In the genomic region with DNA sequence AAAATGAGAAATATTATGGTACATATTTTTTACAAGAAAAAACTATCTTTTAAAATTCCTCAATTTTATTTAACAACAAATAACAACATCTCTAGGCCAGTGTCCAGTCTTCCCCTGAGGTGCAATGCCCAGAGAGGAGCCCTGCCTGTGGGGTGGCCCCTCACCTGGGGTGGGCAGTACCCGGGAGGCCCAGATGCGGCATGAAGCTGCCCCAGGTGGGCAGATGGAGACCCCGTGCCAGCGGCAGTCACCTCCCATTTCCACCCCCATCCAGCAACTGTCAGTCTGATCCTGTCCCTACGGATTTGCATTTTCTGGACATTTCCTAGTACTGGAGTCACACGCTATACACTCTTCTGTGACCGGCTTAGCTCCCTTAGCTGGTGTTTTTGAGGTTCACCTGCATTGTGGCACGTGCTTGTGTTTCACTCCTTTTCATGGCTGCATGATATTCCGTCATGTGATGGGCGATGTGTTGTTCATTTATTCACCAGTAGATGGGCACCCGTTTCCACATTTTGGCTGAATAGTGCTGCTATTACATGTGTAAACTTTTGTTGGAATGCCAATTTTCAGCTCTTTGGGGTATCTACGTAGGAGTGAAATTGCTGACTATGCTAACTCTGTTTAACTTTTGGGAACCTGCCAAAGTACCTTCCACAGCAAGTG, we compare ENCODE assay signal across 16 cellular contexts. TPM values are rescaled to one million over a fixed set of nuclear protein-coding genes. Genes with fewer than 3 reads are reported as not detected.
DNase-seq lines count a peak whose midpoint lies in the region; ATAC-seq, FAIRE-seq and TF ChIP-seq lines count a peak whose summit lies in the region.
"Had no signal": no experiment of that assay in that cellular context is flagged by ENCODE, and none has a peak within 500 bp of the region (broad histone marks: within the 10 kb centered on the region; RNA-seq: fewer than 3 reads in every experiment).

No MANE protein-coding gene starts in this region.

- H3K4me3 ChIP-seq in kidney (ENCODE audit: low read length in 2 of 2), result no peak overlapping the region
- H3K4me3 ChIP-seq: sigmoid colon, tibial nerve had no signal

- H3K4me1 ChIP-seq in H9 (ENCODE audit: insufficient read depth, low read length) (no peaks in the 10 kb centered on the region), kidney (ENCODE audit: control insufficient read depth in 1 of 2, insufficient read depth in 1 of 2, low read depth in 1 of 2, low read length in 2 of 2) (no peaks in the 10 kb centered on the region)
- H3K4me1 ChIP-seq: sigmoid colon, tibial nerve had no signal

- no peaks in the 10 kb centered on the region for H3K23me2 ChIP-seq in H9 (ENCODE audit: insufficient read length, low read depth, low read length, poor library complexity, severe bottlenecking)

- no peak overlapping the region for H2BK20ac ChIP-seq in H9 (ENCODE audit: low read depth, low read length, poor library complexity, severe bottlenecking)

- intact Hi-C loops in CD4-positive, alpha-beta T cell (cut with DNase I, micrococcal nuclease), result loop anchor here in 1 of 2 experiments (1.0 kb wide), 1 partner anchor 74 kb away; no protein-coding TSS in a partner anchor
- intact Hi-C loops in kidney (cut with DNase I), result no loop called here

- no peak overlapping the region for H2AK5ac ChIP-seq in H9 (ENCODE audit: insufficient read length, low read length)

- no peak overlapping the region for H4K91ac ChIP-seq in H9 (ENCODE audit: insufficient read length, low read depth, low read length)

- H3K4ac ChIP-seq in H9 (ENCODE audit: low read depth, low read length), result no peak overlapping the region

- no peak overlapping the region for H3K4me3 Mint-ChIP-seq in CD4-positive, alpha-beta T cell
- H3K4me3 Mint-ChIP-seq in H9, result no peak overlapping the region
- H3K4me3 Mint-ChIP-seq: mesothelial cell of epicardium had no signal

- H3K18ac ChIP-seq in H9 (ENCODE audit: insufficient read length, low read depth, low read length), result no peak overlapping the region

- H3K79me2 ChIP-seq in H9 (ENCODE audit: insufficient read depth, low read length), result no peaks in the 10 kb centered on the region

- no peak overlapping the region for H2BK5ac ChIP-seq in H9 (ENCODE audit: insufficient read length, low read length)

- no peak overlapping the region for H3K27ac Mint-ChIP-seq in CD4-positive, alpha-beta T cell
- no peak overlapping the region for H3K27ac Mint-ChIP-seq in H9
- H3K27ac Mint-ChIP-seq: mesothelial cell of epicardium had no signal

- CTCF ChIA-PET in CD4-positive, alpha-beta T cell (lab: Charles Lee), result interaction anchor here (1.5 kb wide), 1 partner anchor 10 kb away, joined by 5 read pairs; no protein-coding TSS in a partner anchor

- no peak overlapping the region for H3K9ac ChIP-seq in H9 (ENCODE audit: extremely low read depth, insufficient read length, low read length)
- no peak overlapping the region for H3K9ac ChIP-seq in kidney (ENCODE audit: low read length in 2 of 2)

- H2AFZ ChIP-seq in H9 (ENCODE audit: low read length), result no peak overlapping the region

- no peaks in the 10 kb centered on the region for H3K27me3 ChIP-seq in CD4-positive, alpha-beta T cell (ENCODE audit: control insufficient read depth, insufficient read depth, low read length)
- no peaks in the 10 kb centered on the region for H3K27me3 ChIP-seq in H9 (ENCODE audit: insufficient read depth, low read length)
- H3K27me3 ChIP-seq: sigmoid colon, tibial nerve had no signal

- H3K36me3 ChIP-seq in kidney (ENCODE audit: control insufficient read depth in 1 of 2, insufficient read depth in 2 of 2, low read length in 2 of 2), result no peaks in the 10 kb centered on the region
- H3K36me3 ChIP-seq: sigmoid colon, tibial nerve had no signal

- no peak overlapping the region for H3K27ac ChIP-seq in CD4-positive, alpha-beta T cell (ENCODE audit: low read depth, low read length)
- H3K27ac ChIP-seq in H9 (ENCODE audit: insufficient read length, low read depth, low read length) (no peak overlapping the region), kidney (ENCODE audit: low read depth in 2 of 2, low read length in 2 of 2) (no peak overlapping the region)
- H3K27ac ChIP-seq: C4-2B, sigmoid colon, tibial nerve had no signal

- no CpG with 5 or more reads among the region's 12 CpGs for WGBS in H9 (ENCODE audit: extremely low coverage, insufficient read length, low lambda C conversion rate)

- H3K27me3 Mint-ChIP-seq in CD4-positive, alpha-beta T cell, result no peaks in the 10 kb centered on the region
- peaks cover 38% of the 10 kb centered on the region for H3K27me3 Mint-ChIP-seq in H9 (ENCODE audit: low read depth)

- TF ChIP-seq CTCF in CD4-positive, alpha-beta T cell (IDR thresholded peaks at IDR 0.05), result no peak
- TF ChIP-seq CTCF in H9 (conservative IDR thresholded peaks at IDR 0.05) (peak; percentile 23; the same call in 1 of the 3 replicates), kidney (IDR thresholded peaks at IDR 0.05; ENCODE audit: borderline replicate concordance, extremely low read depth, insufficient read depth) (no peak)

- no peaks in the 10 kb centered on the region for H4K20me1 ChIP-seq in H9 (ENCODE audit: control insufficient read depth, insufficient read depth, insufficient read length)

- DNase-seq in CD4-positive, alpha-beta T cell, result no peak
- DNase-seq in H9 (no peak), amniotic epithelial cell (ENCODE audit: low read depth) (peak; percentile 19), kidney (peak; percentile 59), NCI-H2029 (lab: John Stamatoyannopoulos, UW) (no peak)
- DNase-seq: DMS79; MM.1S; NCI-H2107; NCI-H526 treated with DMSO at 0.1 percent for 48 hours; sigmoid colon; stimulated activated CD4-positive, alpha-beta T cell treated with anti-CD3 and anti-CD28 coated beads, Interleukin-4, amount 100 ng/mL, for 4 hours had no signal

- H3K79me1 ChIP-seq in H9 (ENCODE audit: insufficient read depth, low read depth, low read length, poor library complexity, severe bottlenecking), result no peaks in the 10 kb centered on the region

- POLR2A ChIA-PET in CD4-positive, alpha-beta T cell (lab: Charles Lee), result interaction anchor here (0.7 kb wide), 1 partner anchor 12 kb away, joined by 3 read pairs; a partner anchor contains a TSS

- H3K4me2 ChIP-seq in H9 (ENCODE audit: insufficient read depth, insufficient read length, low read length), result no peak overlapping the region

- H4K5ac ChIP-seq in H9 (ENCODE audit: insufficient read length, low read depth, low read length), result no peak overlapping the region

- H3K9me3 ChIP-seq in CD4-positive, alpha-beta T cell (ENCODE audit: control insufficient read depth, low read length), result no peaks in the 10 kb centered on the region
- H3K9me3 ChIP-seq in H9 (ENCODE audit: control insufficient read depth, low read depth, low read length) (no peaks in the 10 kb centered on the region), kidney (ENCODE audit: control insufficient read depth in 1 of 2, low read length in 2 of 2) (no peaks in the 10 kb centered on the region)
- H3K9me3 ChIP-seq: sigmoid colon, tibial nerve had no signal

- H3T11ph ChIP-seq in H9 (ENCODE audit: low read length), result no peak overlapping the region

- no peak overlapping the region for H4K8ac ChIP-seq in H9 (replicated peaks; ENCODE audit: insufficient read length, low read depth, low read length)

- H2BK15ac ChIP-seq in H9 (ENCODE audit: low read depth, low read length), result no peak overlapping the region

- H3K4me1 Mint-ChIP-seq in CD4-positive, alpha-beta T cell (ENCODE audit: low read depth), result no peaks in the 10 kb centered on the region
- no peaks in the 10 kb centered on the region for H3K4me1 Mint-ChIP-seq in H9
- H3K4me1 Mint-ChIP-seq: mesothelial cell of epicardium had no signal

- H2BK12ac ChIP-seq in H9 (ENCODE audit: insufficient read length, low read depth, low read length), result no peak overlapping the region

- no peak overlapping the region for H3K23ac ChIP-seq in H9 (ENCODE audit: insufficient read length, low read depth, low read length)

- H3K9me3 Mint-ChIP-seq in CD4-positive, alpha-beta T cell, result no peaks in the 10 kb centered on the region
- H3K9me3 Mint-ChIP-seq in H9, result peaks cover 17 to 53% of the 10 kb centered on the region in 2 experiments

- peak; percentile 41 for ATAC-seq in CD4-positive, alpha-beta T cell (ENCODE audit: poor library complexity)
- ATAC-seq in GM18520 (IDR thresholded peaks at IDR 0.05; ENCODE audit: unreplicated experiment) (no peak), GM19452 (IDR thresholded peaks at IDR 0.05; ENCODE audit: unreplicated experiment) (no peak)

- H2BK120ac ChIP-seq in H9 (ENCODE audit: low read depth, low read length, poor library complexity, severe bottlenecking), result no peak overlapping the region

- H3K14ac ChIP-seq in H9 (ENCODE audit: insufficient read depth, low read length), result no peak overlapping the region

- no peaks in the 10 kb centered on the region for H3K36me3 Mint-ChIP-seq in CD4-positive, alpha-beta T cell (ENCODE audit: low read depth)
- peaks cover 0 to 4% (median 3%) of the 10 kb centered on the region in 3 experiments; a peak in 1 of 7 replicates for H3K36me3 Mint-ChIP-seq in H9 (ENCODE audit: insufficient read depth in 1 of 3, low read depth in 3 of 3)

- no peak for FAIRE-seq in kidney (lab: Jason Lieb, UNC)

- no peak overlapping the region for H3K56ac ChIP-seq in H9 (ENCODE audit: insufficient read length, low read depth, low read length)

RNA-seq across cellular contexts. Expression of a gene that starts 11.9 kb away (rescaled TPM):
- total RNA-seq in CD4-positive, alpha-beta T cell, result 10 to 100 TPM; 61.5 to 63.2 TPM
- 85.6 and 89.5 TPM in 2 replicates for total RNA-seq in H9 (2021)
- 75.2 TPM for total RNA-seq in kidney
- polyA plus RNA-seq in kidney (ENCODE audit: insufficient read depth, low read depth, low replicate concordance), result 65.0 TPM

RNA-seq across cellular contexts. Expression of a gene that starts 28.9 kb away (rescaled TPM):
- 100 to 1,000 TPM; 132 to 148 TPM for total RNA-seq in CD4-positive, alpha-beta T cell
- total RNA-seq in H9 (2021), result 128 and 136 TPM in 2 replicates
- total RNA-seq in kidney, result 170 TPM
- 96.1 TPM for polyA plus RNA-seq in kidney (ENCODE audit: insufficient read depth, low read depth, low replicate concordance)

Comparison
In these comparisons a context has a peak if more than half of its experiments do, and no peak if none do; other contexts are left out.
1. DNase-seq: peak in amniotic epithelial cell (single experiment) and kidney (single experiment); none in CD4-positive, alpha-beta T cell (0 of 10), H9 (single experiment) and NCI-H2029 (single experiment).